In the genomic region with DNA sequence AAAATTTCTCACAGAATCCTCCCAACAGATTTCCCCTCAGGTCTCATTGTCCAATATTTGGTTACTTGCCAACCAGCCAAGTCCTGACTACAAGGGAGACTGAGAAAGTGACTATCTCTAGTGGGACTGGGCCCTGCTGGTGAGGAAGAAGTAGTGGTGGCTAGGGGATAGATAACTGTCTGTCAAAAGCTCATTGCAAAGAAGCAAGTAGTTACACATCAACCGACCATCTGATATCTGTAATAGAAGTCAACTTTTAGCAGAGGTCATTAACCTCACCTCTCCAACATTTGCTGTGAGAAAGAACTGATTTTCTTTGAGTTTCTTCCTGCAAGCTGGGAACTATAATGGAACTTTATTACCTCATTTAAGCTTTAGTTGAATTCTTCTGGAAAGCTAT, we compare ENCODE assay signal across 30 cellular contexts. TPM values are rescaled to one million over a fixed set of nuclear protein-coding genes. Genes with fewer than 3 reads are reported as not detected.
DNase-seq lines count a peak whose midpoint lies in the region; ATAC-seq, FAIRE-seq and TF ChIP-seq lines count a peak whose summit lies in the region.
"Had no signal": no experiment of that assay in that cellular context is flagged by ENCODE, and none has a peak within 500 bp of the region (broad histone marks: within the 10 kb centered on the region; RNA-seq: fewer than 3 reads in every experiment).

No MANE protein-coding gene starts in this region.

- H3K27ac Mint-ChIP-seq in osteocyte (ENCODE audit: unreplicated experiment): no peak overlapping the region
- H3K27ac Mint-ChIP-seq: activated CD4-positive, alpha-beta T cell treated with anti-CD3 and anti-CD28 coated beads, Interleukin-2, amount 10 ng/mL, durations not matched to agents 7 days and 5 days; activated naive CD4-positive, alpha-beta T cell treated with anti-CD3 and anti-CD28 coated beads, Interleukin-2, amount 50 U/mL, for 24 hours; neural progenitor cell; stimulated activated naive CD8-positive, alpha-beta T cell treated with anti-CD3 and anti-CD28 coated beads, Interleukin-15, Interleukin-2, amounts not matched to agents 100 ng/mL and 50 ng/mL, for 24 hours had no signal

- peaks cover 33% of the 10 kb centered on the region for H3K4me1 Mint-ChIP-seq in osteocyte (ENCODE audit: unreplicated experiment)

- no peak overlapping the region for H3K9ac ChIP-seq in liver (ENCODE audit: low read depth in 1 of 2, low read length in 2 of 2)
- H3K9ac ChIP-seq: neural progenitor cell had no signal

- TF ChIP-seq POLR2A in A549 (IDR thresholded peaks at IDR 0.05; ENCODE audit: low read length) (no peak), Peyer's patch (IDR thresholded peaks at IDR 0.05) (no peak)

- FAIRE-seq in A549 (lab: Jason Lieb, UNC): no peak
- FAIRE-seq: K562 had no signal

- H3K27me3 ChIP-seq in Peyer's patch (no peaks in the 10 kb centered on the region), liver (ENCODE audit: control insufficient read depth in 4 of 4, insufficient read depth in 4 of 4, low read length in 3 of 4) (no peaks in the 10 kb centered on the region)
- H3K27me3 ChIP-seq: MG63, neural progenitor cell, sigmoid colon, tibial artery had no signal

- DNase-seq in A549 (ENCODE audit: low read depth in 1 of 2, low spot score in 1 of 2) (no peak), Peyer's patch (no peak), posterior vena cava (ENCODE audit: low spot score) (no peak), osteocyte (ENCODE audit: extremely low spot score, unreplicated experiment) (no peak), NCI-H510A treated with DMSO at 0.1 percent for 48 hours (lab: John Stamatoyannopoulos, UW) (no peak)
- no peak for DNase-seq in activated naive CD4-positive, alpha-beta T cell (lab: John Stamatoyannopoulos, UW)
- DNase-seq: 8988T; activated CD4-positive, alpha-beta T cell treated with anti-CD3 and anti-CD28 coated beads, Interleukin-2, amount 10 ng/mL, durations not matched to agents 7 days and 5 days; aorta; caudate nucleus; dermis blood vessel endothelial cell; DMS79 treated with DMSO at 0.1 percent for 48 hours; kidney; MG63; NCI-H1417 treated with DMSO at 0.1 percent for 48 hours; NCI-H510A; posterior cingulate gyrus; sigmoid colon; stimulated activated CD4-positive, alpha-beta T cell treated with anti-CD3 and anti-CD28 coated beads, Interleukin-15, amount 100 ng/mL, for 24 hours; tibial artery had no signal

- H3K27me3 Mint-ChIP-seq in osteocyte (ENCODE audit: unreplicated experiment): no peaks in the 10 kb centered on the region
- H3K27me3 Mint-ChIP-seq: activated CD4-positive, alpha-beta T cell treated with anti-CD3 and anti-CD28 coated beads, Interleukin-2, amount 10 ng/mL, durations not matched to agents 7 days and 5 days; activated naive CD4-positive, alpha-beta T cell treated with anti-CD3 and anti-CD28 coated beads, Interleukin-2, amount 50 U/mL, for 24 hours; stimulated activated naive CD8-positive, alpha-beta T cell treated with anti-CD3 and anti-CD28 coated beads, Interleukin-15, Interleukin-2, amounts not matched to agents 100 ng/mL and 50 ng/mL, for 24 hours had no signal

- peak overlapping the region; percentile 61; the same call in 2 of the 3 replicates for H3K4me2 ChIP-seq in A549
- H3K4me2 ChIP-seq: neural progenitor cell had no signal

- TF ChIP-seq CTCF in A549 (IDR thresholded peaks at IDR 0.05) (no peak), Peyer's patch (IDR thresholded peaks at IDR 0.05) (peak in 3 of 6 experiments; percentile 28 to 31 (median 30)), liver (IDR thresholded peaks at IDR 0.05; ENCODE audit: low read depth, low read length, missing input control) (peak; percentile 20), osteocyte (IDR thresholded peaks at IDR 0.05) (no peak)

- H3K36me3 ChIP-seq in Peyer's patch: no peaks in the 10 kb centered on the region
- no peaks in the 10 kb centered on the region for H3K36me3 ChIP-seq in liver (ENCODE audit: control insufficient read depth in 4 of 4, insufficient read depth in 3 of 4, low read depth in 1 of 4, low read length in 3 of 4)
- H3K36me3 ChIP-seq: HAP-1, neural progenitor cell, sigmoid colon, tibial artery had no signal

- TF ChIP-seq RAD21 in A549 (conservative IDR thresholded peaks at IDR 0.05 in 1 of 2, IDR thresholded peaks at IDR 0.05 in 1 of 2): no peak
- TF ChIP-seq RAD21 in liver (IDR thresholded peaks at IDR 0.05): no peak

- no peak overlapping the region for H3K4me3 Mint-ChIP-seq in osteocyte (ENCODE audit: unreplicated experiment)
- H3K4me3 Mint-ChIP-seq: activated CD4-positive, alpha-beta T cell treated with anti-CD3 and anti-CD28 coated beads, Interleukin-2, amount 10 ng/mL, durations not matched to agents 7 days and 5 days; activated naive CD4-positive, alpha-beta T cell treated with anti-CD3 and anti-CD28 coated beads, Interleukin-2, amount 50 U/mL, for 24 hours; neural progenitor cell; stimulated activated naive CD8-positive, alpha-beta T cell treated with anti-CD3 and anti-CD28 coated beads, Interleukin-15, Interleukin-2, amounts not matched to agents 100 ng/mL and 50 ng/mL, for 24 hours had no signal

- peaks cover 2% of the 10 kb centered on the region for H3K36me3 Mint-ChIP-seq in osteocyte (ENCODE audit: unreplicated experiment)
- H3K36me3 Mint-ChIP-seq: neural progenitor cell had no signal

- peaks cover 91% of the 10 kb centered on the region for H3K4me1 ChIP-seq in A549
- H3K4me1 ChIP-seq in Peyer's patch: peaks cover 0 to 66% (median 13%) of the 10 kb centered on the region in 4 donors
- peaks cover 7 to 17% (median 14%) of the 10 kb centered on the region in 4 donors for H3K4me1 ChIP-seq in liver (ENCODE audit: control insufficient read depth in 4 of 4, insufficient read depth in 4 of 4, low read length in 3 of 4)
- H3K4me1 ChIP-seq: tibial artery had no signal

- H3K9me3 Mint-ChIP-seq in osteocyte (ENCODE audit: unreplicated experiment): no peaks in the 10 kb centered on the region
- H3K9me3 Mint-ChIP-seq: activated CD4-positive, alpha-beta T cell treated with anti-CD3 and anti-CD28 coated beads, Interleukin-2, amount 10 ng/mL, durations not matched to agents 7 days and 5 days; activated naive CD4-positive, alpha-beta T cell treated with anti-CD3 and anti-CD28 coated beads, Interleukin-2, amount 50 U/mL, for 24 hours; neural progenitor cell; stimulated activated naive CD8-positive, alpha-beta T cell treated with anti-CD3 and anti-CD28 coated beads, Interleukin-15, Interleukin-2, amounts not matched to agents 100 ng/mL and 50 ng/mL, for 24 hours had no signal

- CTCF ChIA-PET in A549 (lab: Yijun Ruan, JAX): interaction anchor here (1.0 to 2.2 kb wide), 6 partner anchors 10 to 59 kb away, joined by 3 to 15 read pairs (median 5); a partner anchor contains a TSS

- intact Hi-C loops in posterior vena cava (cut with DNase I): no loop called here

- ATAC-seq in A549 (peak in 1 of 2 experiments; percentile 23; a peak in 1 of 6 replicates), GM18861 (IDR thresholded peaks at IDR 0.05; ENCODE audit: unreplicated experiment) (peak; percentile 50)
- ATAC-seq: K562 had no signal

- WGBS in A549 (ENCODE audit: missing lambda C conversion rate): 45% methylated on average over 1 of the region's 1 CpG
- 33% methylated on average over 1 of the region's 1 CpG for WGBS in liver

- H3K27ac ChIP-seq in A549 (peak overlapping the region; percentile 15 to 77; a peak in 4 of 6 replicates), Peyer's patch (peak overlapping the region in 3 of 4 donors; percentile 56 to 87 (median 84)), liver (ENCODE audit: low read depth in 1 of 2, low read length in 2 of 2) (no peak overlapping the region)
- H3K27ac ChIP-seq: neural progenitor cell, RWPE1, tibial artery, VCaP had no signal

- H3K4me3 ChIP-seq in A549 (no peak overlapping the region), Peyer's patch (no peak overlapping the region), liver (ENCODE audit: low read depth in 1 of 3, low read length in 3 of 3) (no peak overlapping the region)
- H3K4me3 ChIP-seq: HAP-1, K562, MG63, neural progenitor cell, sigmoid colon, tibial artery had no signal

- no peak for TF ChIP-seq EP300 in A549 (IDR thresholded peaks at IDR 0.05)

- POLR2A ChIA-PET in A549 (lab: Yijun Ruan, JAX): no interaction called here

- H3K9me3 ChIP-seq in A549 (no peaks in the 10 kb centered on the region), Peyer's patch (no peaks in the 10 kb centered on the region), liver (ENCODE audit: control insufficient read depth in 4 of 4, low read length in 3 of 4) (no peaks in the 10 kb centered on the region)
- H3K9me3 ChIP-seq: HAP-1, MG63, sigmoid colon, tibial artery had no signal

TF ChIP-seq in liver, 16 proteins besides CTCF, POLR2A, EP300 and RAD21 (continues in another document):
- no peak for TF ChIP-seq FOXA2 (IDR thresholded peaks at IDR 0.05)

RNA-seq across cellular contexts. Expression of a gene that starts 15.2 kb away (rescaled TPM):
- 28.9 and 32.1 TPM in 2 replicates for polyA plus RNA-seq in A549 (2011; rRNA removed)
- polyA plus RNA-seq in A549 (2012; cell fraction: cytosol; rRNA removed): 18.2 and 18.8 TPM in 2 replicates
- polyA plus RNA-seq in A549 (2012; cell fraction: nucleus; rRNA removed): 23.8 and 58.1 TPM in 2 replicates
- polyA plus RNA-seq in A549 (2017; fragmentation: RNase III; extraction: RNeasy Plus Mini Kit Qiagen cat#74134 plus additional on column Dnase treatment): 25.8 to 29.0 TPM (median 28.2 TPM) in 3 replicates
- polyA minus RNA-seq in A549 (2011; rRNA and poly(A)+ RNA removed): 14.5 and 15.7 TPM in 2 replicates
- total RNA-seq in Peyer's patch: 100 to 1,000 TPM in 1 of 4 donors, 10 to 100 TPM in 3; 54.6 to 116 (median 84.6) TPM
- total RNA-seq in liver: 1 to 10 TPM; 5.5 to 8.0 TPM
- 1 to 10 TPM; 1.3 to 1.9 TPM for polyA plus RNA-seq in liver
- 1 to 10 TPM; 4.4 to 6.0 TPM for total RNA-seq in posterior vena cava
- total RNA-seq in osteocyte: 4.5 and 4.8 TPM in 2 replicates
- polyA plus RNA-seq: K562 had no signal

RNA-seq across cellular contexts. Expression of a gene that starts 43.6 kb away (rescaled TPM):
- 0.59 and 0.60 TPM in 2 replicates for polyA plus RNA-seq in A549 (2011; rRNA removed)
- polyA plus RNA-seq in A549 (2012; cell fraction: cytosol; rRNA removed): 0.04 and 0.05 TPM in 2 replicates
- polyA plus RNA-seq in A549 (2012; cell fraction: nucleus; rRNA removed): 0.07 TPM in 1 of 2 replicates, not detected in the other
- polyA plus RNA-seq in A549 (2017; fragmentation: RNase III; extraction: RNeasy Plus Mini Kit Qiagen cat#74134 plus additional on column Dnase treatment): 0.29 to 0.53 TPM (median 0.43 TPM) in 3 replicates
- not detected in 2 replicates for polyA minus RNA-seq in A549 (2011; rRNA and poly(A)+ RNA removed)
- total RNA-seq in Peyer's patch: 1 to 10 TPM in 2 of 4 donors, under 1 TPM in 1, not detected in 1; 0.70 to 1.5 (median 1.1) TPM
- total RNA-seq in liver: 1 to 10 TPM in 1 of 2 donors, under 1 TPM in 1; 0.42 to 1.0 TPM
- polyA plus RNA-seq in liver: under 1 TPM; 0.38 to 0.43 TPM
- under 1 TPM; 0.28 to 0.33 TPM for total RNA-seq in posterior vena cava
- not detected in 2 replicates for total RNA-seq in osteocyte
- total RNA-seq: dermis blood vessel endothelial cell, K562, lung microvascular endothelial cell, sigmoid colon had no signal
- polyA plus RNA-seq: K562 had no signal

RNA-seq across cellular contexts. Expression of a gene that starts 57.3 kb away (rescaled TPM):
- polyA plus RNA-seq in A549 (2011; rRNA removed): 15.0 and 22.6 TPM in 2 replicates
- polyA plus RNA-seq in A549 (2012; cell fraction: cytosol; rRNA removed): 10.7 and 14.0 TPM in 2 replicates
- polyA plus RNA-seq in A549 (2012; cell fraction: nucleus; rRNA removed): 17.2 and 22.3 TPM in 2 replicates
- polyA plus RNA-seq in A549 (2017; fragmentation: RNase III; extraction: RNeasy Plus Mini Kit Qiagen cat#74134 plus additional on column Dnase treatment): 25.9 to 32.0 TPM (median 27.3 TPM) in 3 replicates
- 26.0 and 28.0 TPM in 2 replicates for polyA minus RNA-seq in A549 (2011; rRNA and poly(A)+ RNA removed)
- total RNA-seq in Peyer's patch: 100 to 1,000 TPM in 3 of 4 donors, 10 to 100 TPM in 1; 83.5 to 342 (median 142) TPM
- 100 to 1,000 TPM in 1 of 2 donors, 10 to 100 TPM in 1; 13.2 to 182 TPM for total RNA-seq in liver
- 100 to 1,000 TPM in 1 of 2 donors, 10 to 100 TPM in 1; 16.8 to 130 TPM for polyA plus RNA-seq in liver
- total RNA-seq in posterior vena cava: 1,000 to 10,000 TPM; 4,350 to 6,560 TPM
- total RNA-seq in osteocyte: 315 and 329 TPM in 2 replicates

Comparison
In these comparisons a context has a peak if more than half of its experiments do, and no peak if none do; other contexts are left out.
1. H3K27ac ChIP-seq: peak in A549 (2 of 2) and Peyer's patch (3 of 4); none in liver (0 of 2).
2. RNA of a gene that starts 57.3 kb away (total RNA-seq): 4,350 to 6,560 TPM in posterior vena cava; 315 to 329 TPM in osteocyte, 13.2 to 182 TPM in liver and 83.5 to 342 TPM in Peyer's patch; every median in the first group is over 10 times any median in the second.